ENCODE assay signal across 8 cellular contexts in genomic region chr4:56530269-56531148, GRCh38. TPM values are rescaled to one million over a fixed set of nuclear protein-coding genes. Genes with fewer than 3 reads are reported as not detected.
DNase-seq lines count a peak whose midpoint lies in the region; ATAC-seq and TF ChIP-seq lines count a peak whose summit lies in the region.

No MANE protein-coding gene starts in this region.

- H3K79me2 ChIP-seq in PC-3 (ENCODE audit: low read length): no peaks in the 10 kb centered on the region

- no peaks in the 10 kb centered on the region for H3K36me3 Mint-ChIP-seq in CD4-positive, alpha-beta memory T cell
- no peaks in the 10 kb centered on the region for H3K36me3 Mint-ChIP-seq in naive B cell

- peak overlapping the region in 6 of 7 donors; percentile 14 to 69 (median 40) for H3K27ac Mint-ChIP-seq in CD4-positive, alpha-beta memory T cell
- H3K27ac Mint-ChIP-seq in naive B cell: peak overlapping the region in 3 of 6 donors; percentile 15 to 54 (median 53)

- H3K27me3 Mint-ChIP-seq in CD4-positive, alpha-beta memory T cell: peaks cover 7 to 9% of the 10 kb centered on the region in 2 donors
- peaks cover 0 to 2% (median 0%) of the 10 kb centered on the region in 3 donors for H3K27me3 Mint-ChIP-seq in naive B cell

- intact Hi-C loops in CD4-positive, alpha-beta memory T cell (cut with micrococcal nuclease): loop anchor here (1.0 to 2.0 kb wide), 6 partner anchors 14 to 447 kb away; partner anchors contain the start of genes AASDH, NOA1, PPAT and REST
- intact Hi-C loops in PC-3 (cut with micrococcal nuclease): no loop called here

- H3F3A ChIP-seq in PC-3 (ENCODE audit: low read length, unreplicated experiment): no peaks in the 10 kb centered on the region

- H3K27me3 ChIP-seq in CD4-positive, alpha-beta memory T cell (ENCODE audit: insufficient read depth, low read length): no peaks in the 10 kb centered on the region
- H3K27me3 ChIP-seq in PC-3 (ENCODE audit: low read length): no peaks in the 10 kb centered on the region

- H3K36me3 ChIP-seq in CD4-positive, alpha-beta memory T cell (ENCODE audit: insufficient read depth, low read length): no peaks in the 10 kb centered on the region
- no peaks in the 10 kb centered on the region for H3K36me3 ChIP-seq in PC-3 (ENCODE audit: low read depth, low read length)

- no peak overlapping the region for H3K4me3 Mint-ChIP-seq in CD4-positive, alpha-beta memory T cell
- H3K4me3 Mint-ChIP-seq in naive B cell: peak overlapping the region in 2 of 8 donors; percentile 77 to 88

- H2AFZ ChIP-seq in PC-3 (ENCODE audit: low read length): peak overlapping the region; percentile 95

- no peaks in the 10 kb centered on the region for H4K20me1 ChIP-seq in PC-3 (ENCODE audit: low read length)

- H3K4me3 ChIP-seq in CD4-positive, alpha-beta memory T cell (ENCODE audit: low read length in 2 of 2): peak overlapping the region; percentile 48 to 57
- H3K4me3 ChIP-seq in PC-3 (ENCODE audit: low read length): peak overlapping the region; percentile 67
- peak overlapping the region; percentile 61 for H3K4me3 ChIP-seq in fibroblast of mammary gland (ENCODE audit: control insufficient read depth, low read depth, low read length)

- POLR2A ChIA-PET in CD4-positive, alpha-beta memory T cell (lab: Charles Lee; ENCODE audit: partially characterized antibody): interaction anchor here (0.9 to 2.2 kb wide), 5 partner anchors 14 to 269 kb away, joined by 3 to 18 read pairs (median 3); partner anchors contain the start of genes AASDH, PAICS and PPAT
- POLR2A ChIA-PET in PC-3 (lab: Charles Lee; ENCODE audit: unreplicated experiment): no interaction called here

- 0 out of 2 replicates have a peak, but pooled peaks cover 4% of the 10 kb centered on the region for H3K9me2 ChIP-seq in PC-3 (replicated peaks; ENCODE audit: low read length)

- peak overlapping the region; percentile 86 for H3K4me2 ChIP-seq in PC-3 (ENCODE audit: low read length)

- H3K9me3 ChIP-seq in CD4-positive, alpha-beta memory T cell (ENCODE audit: control insufficient read depth in 1 of 2, low read length in 2 of 2): no peaks in the 10 kb centered on the region
- no peaks in the 10 kb centered on the region for H3K9me3 ChIP-seq in PC-3 (ENCODE audit: low read length)

- H3K9ac ChIP-seq in PC-3 (ENCODE audit: low read length): peak overlapping the region; percentile 51

- H3K4me1 Mint-ChIP-seq in CD4-positive, alpha-beta memory T cell: no peaks in the 10 kb centered on the region
- H3K4me1 Mint-ChIP-seq in naive B cell: peaks cover 0 to 4% (median 0%) of the 10 kb centered on the region in 3 donors

- H3K9me3 Mint-ChIP-seq in CD4-positive, alpha-beta memory T cell: no peaks in the 10 kb centered on the region
- no peaks in the 10 kb centered on the region for H3K9me3 Mint-ChIP-seq in naive B cell

- TSS peak; percentile 71 for BruUV-seq in PC-3 (replicated peaks; lab: Mats Ljungman, UMichigan)

- TF ChIP-seq CTCF in PC-3 (conservative IDR thresholded peaks at IDR 0.05; ENCODE audit: low read depth, low read length) (no peak), fibroblast of mammary gland (conservative IDR thresholded peaks at IDR 0.05; ENCODE audit: control insufficient read depth, insufficient read depth, low read depth, low read length) (no peak)

- peak; percentile 60 to 80 (median 63) for DNase-seq in CD4-positive, alpha-beta memory T cell
- peak; percentile 84 for DNase-seq in HK-2 (ENCODE audit: unreplicated experiment)
- peak; percentile 63 for DNase-seq in PC-3
- peak; percentile 89 to 90 for DNase-seq in activated T-cell treated with anti-CD3 and anti-CD28 coated beads, Interleukin-2, amount 50 U/mL, for 48 hours
- DNase-seq in fibroblast of mammary gland (ENCODE audit: low read depth): peak; percentile 77
- DNase-seq in naive B cell: peak; percentile 73
- peak; percentile 57 for DNase-seq in stimulated activated CD8-positive, alpha-beta memory T cell treated with anti-CD3 and anti-CD28 coated beads, Interleukin-7, amount 100 ng/mL, for 24 hours (ENCODE audit: low read depth)

- H3K4me1 ChIP-seq in CD4-positive, alpha-beta memory T cell (ENCODE audit: insufficient read depth, low read length): peaks cover 11% of the 10 kb centered on the region
- H3K4me1 ChIP-seq in PC-3 (ENCODE audit: insufficient read depth, low read length): 0 out of 2 replicates have a peak, but pooled peaks cover 3% of the 10 kb centered on the region

- CTCF ChIA-PET in CD4-positive, alpha-beta memory T cell (lab: Charles Lee; ENCODE audit: partially characterized antibody): interaction anchor here (1.3 to 1.9 kb wide), 2 partner anchors 14 to 95 kb away, joined by 8 to 16 read pairs; partner anchors contain the start of genes PAICS and PPAT
- CTCF ChIA-PET in PC-3 (lab: Charles Lee): no interaction called here

- H3K27ac ChIP-seq in CD4-positive, alpha-beta memory T cell (ENCODE audit: low read depth, low read length): no peak overlapping the region
- H3K27ac ChIP-seq in PC-3 (ENCODE audit: low read length): no peak overlapping the region

- peak; percentile 73 for ATAC-seq in GM19468 (IDR thresholded peaks at IDR 0.05; ENCODE audit: extremely low read depth, unreplicated experiment)
- peak; percentile 86 for ATAC-seq in PC-3
- peak; percentile 98 for ATAC-seq in naive B cell (ENCODE audit: low read depth in 2 of 2)

RNA-seq across cellular contexts. Expression of gene ARL9, which starts 24.9 kb away (rescaled TPM):
- total RNA-seq in CD4-positive, alpha-beta memory T cell: under 1 TPM in 1 of 2 experiments, not detected in 1; 0.35 TPM
- under 1 TPM in 1 of 2 donors, not detected in 1; 0.14 TPM for polyA plus RNA-seq in CD4-positive, alpha-beta memory T cell
- 0.29 and 0.51 TPM in 2 replicates for total RNA-seq in PC-3 (2014; rRNA removed)
- polyA plus RNA-seq in naive B cell (ENCODE audit: low read depth in 6 of 6): not detected
